8 cellular contexts compared by ENCODE assay signal in the genomic region with DNA sequence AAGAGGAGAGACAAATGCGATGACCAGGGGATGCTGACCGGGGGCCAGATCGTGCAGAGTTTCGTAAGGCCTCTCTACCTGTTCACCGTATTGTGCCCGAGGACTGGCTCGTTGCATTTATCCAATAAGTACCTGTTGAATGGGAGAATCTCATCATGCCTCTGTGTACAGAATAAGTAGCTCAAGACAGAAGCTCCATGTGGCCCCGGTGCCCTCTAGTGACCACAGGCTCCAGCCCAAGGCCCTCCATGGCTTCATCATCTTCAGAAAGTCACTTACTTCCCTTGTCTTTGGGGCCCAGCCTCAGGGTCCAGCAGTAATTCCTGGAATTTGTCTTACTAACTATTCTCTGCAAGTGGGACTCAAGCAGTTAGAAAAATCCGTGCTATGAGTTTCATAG.
DNase-seq lines count a peak whose midpoint lies in the region; ATAC-seq and TF ChIP-seq lines count a peak whose summit lies in the region.

No MANE protein-coding gene starts in this region.

- intact Hi-C loops in activated CD4-positive, alpha-beta T cell treated with anti-CD3 and anti-CD28 coated beads for 36 hours (cut with DNase I, micrococcal nuclease) = loop anchor here (1.0 to 5.0 kb wide), 3 partner anchors 155 to 423 kb away; no protein-coding TSS in a partner anchor
- intact Hi-C loops in mammary epithelial cell (cut with micrococcal nuclease) = loop anchor here (1.0 to 5.0 kb wide), 5 partner anchors 62 to 423 kb away; no protein-coding TSS in a partner anchor

- TF ChIP-seq CTCF in mammary epithelial cell (conservative IDR thresholded peaks at IDR 0.05 in 1 of 2, IDR thresholded peaks at IDR 0.05 in 1 of 2; ENCODE audit: extremely low read depth in 1 of 2, insufficient read depth in 1 of 2, low read depth in 1 of 2, low read length in 2 of 2) (peak; percentile 52 to 73), lung (IDR thresholded peaks at IDR 0.05; ENCODE audit: control extremely low read depth, extremely low read depth) (peak; percentile 50)

- H3K79me2 ChIP-seq in mammary epithelial cell (ENCODE audit: insufficient read depth, low read length) = no peaks in the 10 kb centered on the region

- no peak overlapping the region for H3K4me3 ChIP-seq in mammary epithelial cell (replicated peaks in 1 of 3; ENCODE audit: insufficient read depth in 1 of 3, low read depth in 2 of 3, low read length in 3 of 3)
- H3K4me3 ChIP-seq in lung = no peak overlapping the region

- H3K27me3 Mint-ChIP-seq in activated CD4-positive, alpha-beta T cell treated with anti-CD3 and anti-CD28 coated beads for 36 hours = no peaks in the 10 kb centered on the region

- H3K27ac Mint-ChIP-seq in activated CD4-positive, alpha-beta T cell treated with anti-CD3 and anti-CD28 coated beads for 36 hours = no peak overlapping the region

- WGBS in mammary epithelial cell (ENCODE audit: low coverage, missing lambda C conversion rate) = 96% methylated on average over 9 of the region's 9 CpGs
- 83 to 88% methylated on average over 9 of the region's 9 CpGs for WGBS in lung, 2 donors

- H3K4me2 ChIP-seq in mammary epithelial cell (ENCODE audit: insufficient read depth, low read depth, low read length) = no peak overlapping the region

- no peak for ATAC-seq in activated CD4-positive, alpha-beta T cell treated with anti-CD3 and anti-CD28 coated beads for 36 hours
- ATAC-seq in lung (ENCODE audit: insufficient read depth, low FRiP score) (no peak), GM19328 (IDR thresholded peaks at IDR 0.05; ENCODE audit: unreplicated experiment) (no peak), GM21390 (IDR thresholded peaks at IDR 0.05; ENCODE audit: unreplicated experiment) (no peak)

- H3K4me1 ChIP-seq in mammary epithelial cell (ENCODE audit: insufficient read depth, low read length) = peaks cover 36% of the 10 kb centered on the region
- H3K4me1 ChIP-seq in lung (ENCODE audit: control insufficient read depth in 2 of 2, insufficient read depth in 2 of 2, low read length in 2 of 2) = peaks cover 0 to 3% of the 10 kb centered on the region in 2 donors

- H3K36me3 Mint-ChIP-seq in activated CD4-positive, alpha-beta T cell treated with anti-CD3 and anti-CD28 coated beads for 36 hours (ENCODE audit: low read depth) = no peaks in the 10 kb centered on the region

- H3K9me3 Mint-ChIP-seq in activated CD4-positive, alpha-beta T cell treated with anti-CD3 and anti-CD28 coated beads for 36 hours (ENCODE audit: low read depth) = no peaks in the 10 kb centered on the region

- no peak overlapping the region for H3K9ac ChIP-seq in mammary epithelial cell (ENCODE audit: insufficient read depth, low read length)

- dilution Hi-C loops in mammary epithelial cell (cut with HindIII; ENCODE audit: low sequenced_read_pairs) = no loop called here

- H3K4me3 Mint-ChIP-seq in activated CD4-positive, alpha-beta T cell treated with anti-CD3 and anti-CD28 coated beads for 36 hours = no peak overlapping the region

- DNase-seq in activated CD4-positive, alpha-beta T cell treated with anti-CD3 and anti-CD28 coated beads for 36 hours = peak; percentile 50
- no peak for DNase-seq in activated CD4-positive, alpha-beta T cell treated with anti-CD3 and anti-CD28 coated beads for 4 hours
- DNase-seq in NCI-H2196 treated with DMSO at 0.1 percent for 48 hours (lab: John Stamatoyannopoulos, UW; ENCODE audit: unreplicated experiment) (peak; percentile 25), mammary epithelial cell (peak; percentile 29), lung (ENCODE audit: low spot score) (no peak), occipital lobe (lab: John Stamatoyannopoulos, UW) (no peak)

- CTCF ChIA-PET in activated CD4-positive, alpha-beta T cell treated with anti-CD3 and anti-CD28 coated beads for 36 hours (lab: Charles Lee) = interaction anchor here (1.2 to 1.6 kb wide), 2 partner anchors 156 to 424 kb away, joined by 4 to 6 read pairs; no protein-coding TSS in a partner anchor
- CTCF ChIA-PET in mammary epithelial cell (lab: Charles Lee; ENCODE audit: low non-redundant PET) = interaction anchor here (0.6 to 1.0 kb wide), 5 partner anchors 15 to 1656 kb away, joined by 3 to 6 read pairs (median 3); no protein-coding TSS in a partner anchor

- no peak overlapping the region for H3K27ac ChIP-seq in mammary epithelial cell (ENCODE audit: insufficient read depth, low read depth, low read length)
- H3K27ac ChIP-seq in lung (ENCODE audit: low read depth in 1 of 2, low read length in 1 of 2) = no peak overlapping the region

- POLR2A ChIA-PET in activated CD4-positive, alpha-beta T cell treated with anti-CD3 and anti-CD28 coated beads for 36 hours (lab: Charles Lee) = no interaction called here

- H3K9me3 ChIP-seq in mammary epithelial cell (replicated peaks; ENCODE audit: insufficient read depth, low read length) (no peaks in the 10 kb centered on the region), lung (ENCODE audit: control insufficient read depth in 2 of 2, insufficient read depth in 1 of 2, low read length in 1 of 2) (no peaks in the 10 kb centered on the region)

- no peak overlapping the region for H2AFZ ChIP-seq in mammary epithelial cell (ENCODE audit: low read depth, low read length)

- no peaks in the 10 kb centered on the region for H3K36me3 ChIP-seq in mammary epithelial cell (ENCODE audit: insufficient read depth, low read length)
- no peaks in the 10 kb centered on the region for H3K36me3 ChIP-seq in lung (ENCODE audit: control insufficient read depth in 2 of 2, insufficient read depth in 2 of 2, low read length in 2 of 2)

- no peaks in the 10 kb centered on the region for H4K20me1 ChIP-seq in mammary epithelial cell (ENCODE audit: insufficient read depth, low read length)

- in situ Hi-C loops in mammary epithelial cell (cut with MboI; ENCODE audit: low sequenced_read_pairs in 2 of 2) = loop anchor here in 1 of 2 donors (10.0 kb wide), 1 partner anchor 421 kb away; no protein-coding TSS in a partner anchor

- H3K27me3 ChIP-seq in mammary epithelial cell (ENCODE audit: insufficient read depth, low read length) (no peaks in the 10 kb centered on the region), lung (ENCODE audit: control insufficient read depth, insufficient read depth) (no peaks in the 10 kb centered on the region)

- no TSS peak for BruUV-seq in mammary epithelial cell (replicated peaks; lab: Mats Ljungman, UMichigan)

- H3K4me1 Mint-ChIP-seq in activated CD4-positive, alpha-beta T cell treated with anti-CD3 and anti-CD28 coated beads for 36 hours = no peaks in the 10 kb centered on the region

Comparison
In these comparisons a context has a peak if more than half of its experiments do, and no peak if none do; other contexts are left out.
1. DNase-seq: peak in activated CD4-positive, alpha-beta T cell treated with anti-CD3 and anti-CD28 coated beads for 36 hours (single experiment), NCI-H2196 treated with DMSO at 0.1 percent for 48 hours (single experiment) and mammary epithelial cell (single experiment); none in activated CD4-positive, alpha-beta T cell treated with anti-CD3 and anti-CD28 coated beads for 4 hours (0 of 2), lung (single experiment) and occipital lobe (single experiment).